ENCODE assay signal across 1 cellular context in the genomic region with DNA sequence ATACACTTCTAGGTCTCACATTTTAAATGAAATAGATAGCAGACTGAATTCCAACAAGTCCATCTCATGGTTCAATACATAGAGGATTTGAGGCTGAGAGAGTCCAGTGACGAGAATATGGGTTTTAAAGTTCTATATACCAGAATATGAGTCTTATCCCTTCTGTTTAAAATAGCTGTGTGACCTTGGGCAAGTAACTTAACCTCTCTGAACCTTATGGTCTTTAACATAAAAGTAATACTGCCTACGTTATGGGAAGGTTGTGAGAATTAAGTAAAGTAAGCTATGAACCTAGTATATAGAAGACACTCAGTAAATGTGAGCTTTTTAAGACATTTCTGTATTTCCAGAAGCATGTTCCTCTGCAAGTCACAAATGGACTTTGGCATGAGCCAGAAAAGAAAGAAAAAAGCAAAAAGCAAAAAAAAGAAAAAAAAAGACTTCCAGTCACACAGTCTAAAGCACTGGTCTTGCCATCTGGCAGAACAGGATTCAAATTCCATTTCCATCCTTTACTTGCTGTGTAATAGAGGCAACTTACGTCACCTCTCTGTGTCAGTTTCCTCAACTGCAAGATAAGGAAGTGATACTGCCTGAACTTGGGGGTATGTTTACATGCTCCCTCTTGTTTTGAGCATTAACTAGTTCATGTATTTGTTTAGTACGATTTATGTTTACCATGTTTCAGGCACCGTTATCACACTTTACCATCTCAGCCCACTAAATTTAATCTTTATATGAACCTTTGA.
A peak's percentile ranks its signal among the peaks of the same experiment; 100 is the strongest.
TF ChIP-seq lines count a peak whose summit lies in the region.

No MANE protein-coding gene starts in this region.

TF ChIP-seq in GM12878, 131 proteins besides CTCF, POLR2A, EP300 and RAD21 (continued from another document):
- TF ChIP-seq ZBED1 (IDR thresholded peaks at IDR 0.05; ENCODE audit: borderline replicate concordance), result no peak
- TF ChIP-seq RBBP5 (conservative IDR thresholded peaks at IDR 0.05), result no peak
- no peak for TF ChIP-seq ESRRA (IDR thresholded peaks at IDR 0.05; ENCODE audit: low read length)
- TF ChIP-seq CREM (IDR thresholded peaks at IDR 0.05; ENCODE audit: low read depth), result peak; percentile 54; the same call in 1 of the 2 replicates
- TF ChIP-seq, protein P1, sequence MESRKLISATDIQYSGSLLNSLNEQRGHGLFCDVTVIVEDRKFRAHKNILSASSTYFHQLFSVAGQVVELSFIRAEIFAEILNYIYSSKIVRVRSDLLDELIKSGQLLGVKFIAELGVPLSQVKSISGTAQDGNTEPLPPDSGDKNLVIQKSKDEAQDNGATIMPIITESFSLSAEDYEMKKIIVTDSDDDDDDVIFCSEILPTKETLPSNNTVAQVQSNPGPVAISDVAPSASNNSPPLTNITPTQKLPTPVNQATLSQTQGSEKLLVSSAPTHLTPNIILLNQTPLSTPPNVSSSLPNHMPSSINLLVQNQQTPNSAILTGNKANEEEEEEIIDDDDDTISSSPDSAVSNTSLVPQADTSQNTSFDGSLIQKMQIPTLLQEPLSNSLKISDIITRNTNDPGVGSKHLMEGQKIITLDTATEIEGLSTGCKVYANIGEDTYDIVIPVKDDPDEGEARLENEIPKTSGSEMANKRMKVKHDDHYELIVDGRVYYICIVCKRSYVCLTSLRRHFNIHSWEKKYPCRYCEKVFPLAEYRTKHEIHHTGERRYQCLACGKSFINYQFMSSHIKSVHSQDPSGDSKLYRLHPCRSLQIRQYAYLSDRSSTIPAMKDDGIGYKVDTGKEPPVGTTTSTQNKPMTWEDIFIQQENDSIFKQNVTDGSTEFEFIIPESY (IDR thresholded peaks at IDR 0.05), result no peak
- no peak for TF ChIP-seq ASH2L (IDR thresholded peaks at IDR 0.05; ENCODE audit: borderline replicate concordance, low read depth)
- no peak for TF ChIP-seq SRF (IDR thresholded peaks at IDR 0.05; ENCODE audit: low read depth in 2 of 2, low read length in 2 of 2)
- TF ChIP-seq RELA (IDR thresholded peaks at IDR 0.05; ENCODE audit: borderline replicate concordance, partially characterized antibody), result no peak
- TF ChIP-seq GABPA (IDR thresholded peaks at IDR 0.05; ENCODE audit: low read depth), result no peak
- TF ChIP-seq ZNF207 (IDR thresholded peaks at IDR 0.05; ENCODE audit: borderline replicate concordance), result no peak
- TF ChIP-seq, protein P2, sequence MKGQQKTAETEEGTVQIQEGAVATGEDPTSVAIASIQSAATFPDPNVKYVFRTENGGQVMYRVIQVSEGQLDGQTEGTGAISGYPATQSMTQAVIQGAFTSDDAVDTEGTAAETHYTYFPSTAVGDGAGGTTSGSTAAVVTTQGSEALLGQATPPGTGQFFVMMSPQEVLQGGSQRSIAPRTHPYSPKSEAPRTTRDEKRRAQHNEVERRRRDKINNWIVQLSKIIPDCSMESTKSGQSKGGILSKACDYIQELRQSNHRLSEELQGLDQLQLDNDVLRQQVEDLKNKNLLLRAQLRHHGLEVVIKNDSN (IDR thresholded peaks at IDR 0.05; ENCODE audit: borderline replicate concordance, extremely low read length, insufficient read depth, low read depth, low read length), result no peak
- peak; percentile 46; the same call in 1 of the 2 replicates for TF ChIP-seq EED (IDR thresholded peaks at IDR 0.05; ENCODE audit: low read depth)
- no peak for TF ChIP-seq SIN3A (IDR thresholded peaks at IDR 0.05; ENCODE audit: low read depth, low read length)
- TF ChIP-seq, protein P3, sequence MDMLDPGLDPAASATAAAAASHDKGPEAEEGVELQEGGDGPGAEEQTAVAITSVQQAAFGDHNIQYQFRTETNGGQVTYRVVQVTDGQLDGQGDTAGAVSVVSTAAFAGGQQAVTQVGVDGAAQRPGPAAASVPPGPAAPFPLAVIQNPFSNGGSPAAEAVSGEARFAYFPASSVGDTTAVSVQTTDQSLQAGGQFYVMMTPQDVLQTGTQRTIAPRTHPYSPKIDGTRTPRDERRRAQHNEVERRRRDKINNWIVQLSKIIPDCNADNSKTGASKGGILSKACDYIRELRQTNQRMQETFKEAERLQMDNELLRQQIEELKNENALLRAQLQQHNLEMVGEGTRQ (IDR thresholded peaks at IDR 0.05; ENCODE audit: borderline replicate concordance, low read depth, low read length), result no peak
- peak; percentile 72; the same call in 1 of the 2 replicates for TF ChIP-seq SPI1 (IDR thresholded peaks at IDR 0.05; ENCODE audit: borderline replicate concordance, insufficient read depth, low read depth, low read length)
- no peak for TF ChIP-seq ZNF274 (IDR thresholded peaks at IDR 0.05; ENCODE audit: insufficient read depth, insufficient read length)
- TF ChIP-seq CHD1 (IDR thresholded peaks at IDR 0.05; ENCODE audit: low read depth, low read length), result no peak
- TF ChIP-seq YBX1 (IDR thresholded peaks at IDR 0.05), result no peak
- no peak for TF ChIP-seq NRF1 (conservative IDR thresholded peaks at IDR 0.05; ENCODE audit: low read depth, low read length)
- TF ChIP-seq LARP7 (IDR thresholded peaks at IDR 0.05), result no peak
- no peak for TF ChIP-seq KDM1A (IDR thresholded peaks at IDR 0.05; ENCODE audit: borderline replicate concordance)
- TF ChIP-seq MXI1 (IDR thresholded peaks at IDR 0.05; ENCODE audit: low read depth, low read length), result no peak
- TF ChIP-seq CEBPB (IDR thresholded peaks at IDR 0.05; ENCODE audit: borderline replicate concordance in 1 of 2, low read depth in 2 of 2, low read length in 2 of 2), result no peak
- TF ChIP-seq, protein P4, sequence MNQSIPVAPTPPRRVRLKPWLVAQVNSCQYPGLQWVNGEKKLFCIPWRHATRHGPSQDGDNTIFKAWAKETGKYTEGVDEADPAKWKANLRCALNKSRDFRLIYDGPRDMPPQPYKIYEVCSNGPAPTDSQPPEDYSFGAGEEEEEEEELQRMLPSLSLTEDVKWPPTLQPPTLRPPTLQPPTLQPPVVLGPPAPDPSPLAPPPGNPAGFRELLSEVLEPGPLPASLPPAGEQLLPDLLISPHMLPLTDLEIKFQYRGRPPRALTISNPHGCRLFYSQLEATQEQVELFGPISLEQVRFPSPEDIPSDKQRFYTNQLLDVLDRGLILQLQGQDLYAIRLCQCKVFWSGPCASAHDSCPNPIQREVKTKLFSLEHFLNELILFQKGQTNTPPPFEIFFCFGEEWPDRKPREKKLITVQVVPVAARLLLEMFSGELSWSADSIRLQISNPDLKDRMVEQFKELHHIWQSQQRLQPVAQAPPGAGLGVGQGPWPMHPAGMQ (IDR thresholded peaks at IDR 0.05; ENCODE audit: borderline replicate concordance), result no peak
- no peak for TF ChIP-seq NFYA (IDR thresholded peaks at IDR 0.05; ENCODE audit: borderline replicate concordance, low read depth, low read length)
- TF ChIP-seq, protein P5, sequence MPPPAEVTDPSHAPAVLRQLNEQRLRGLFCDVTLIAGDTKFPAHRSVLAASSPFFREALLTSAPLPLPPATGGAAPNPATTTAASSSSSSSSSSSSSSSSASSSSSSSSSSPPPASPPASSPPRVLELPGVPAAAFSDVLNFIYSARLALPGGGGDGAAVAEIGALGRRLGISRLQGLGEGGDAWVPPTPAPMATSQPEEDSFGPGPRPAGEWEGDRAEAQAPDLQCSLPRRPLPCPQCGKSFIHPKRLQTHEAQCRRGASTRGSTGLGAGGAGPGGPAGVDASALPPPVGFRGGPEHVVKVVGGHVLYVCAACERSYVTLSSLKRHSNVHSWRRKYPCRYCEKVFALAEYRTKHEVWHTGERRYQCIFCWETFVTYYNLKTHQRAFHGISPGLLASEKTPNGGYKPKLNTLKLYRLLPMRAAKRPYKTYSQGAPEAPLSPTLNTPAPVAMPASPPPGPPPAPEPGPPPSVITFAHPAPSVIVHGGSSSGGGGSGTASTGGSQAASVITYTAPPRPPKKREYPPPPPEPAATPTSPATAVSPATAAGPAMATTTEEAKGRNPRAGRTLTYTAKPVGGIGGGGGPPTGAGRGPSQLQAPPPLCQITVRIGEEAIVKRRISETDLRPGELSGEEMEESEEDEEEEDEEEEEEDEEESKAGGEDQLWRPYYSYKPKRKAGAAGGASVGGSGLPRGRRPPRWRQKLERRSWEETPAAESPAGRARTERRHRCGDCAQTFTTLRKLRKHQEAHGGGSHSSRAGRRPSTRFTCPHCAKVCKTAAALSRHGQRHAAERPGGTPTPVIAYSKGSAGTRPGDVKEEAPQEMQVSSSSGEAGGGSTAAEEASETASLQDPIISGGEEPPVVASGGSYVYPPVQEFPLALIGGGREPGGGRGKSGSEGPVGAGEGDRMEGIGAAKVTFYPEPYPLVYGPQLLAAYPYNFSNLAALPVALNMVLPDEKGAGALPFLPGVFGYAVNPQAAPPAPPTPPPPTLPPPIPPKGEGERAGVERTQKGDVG (CRISPR knock-in tag; IDR thresholded peaks at IDR 0.05), result no peak
- TF ChIP-seq, protein P6, sequence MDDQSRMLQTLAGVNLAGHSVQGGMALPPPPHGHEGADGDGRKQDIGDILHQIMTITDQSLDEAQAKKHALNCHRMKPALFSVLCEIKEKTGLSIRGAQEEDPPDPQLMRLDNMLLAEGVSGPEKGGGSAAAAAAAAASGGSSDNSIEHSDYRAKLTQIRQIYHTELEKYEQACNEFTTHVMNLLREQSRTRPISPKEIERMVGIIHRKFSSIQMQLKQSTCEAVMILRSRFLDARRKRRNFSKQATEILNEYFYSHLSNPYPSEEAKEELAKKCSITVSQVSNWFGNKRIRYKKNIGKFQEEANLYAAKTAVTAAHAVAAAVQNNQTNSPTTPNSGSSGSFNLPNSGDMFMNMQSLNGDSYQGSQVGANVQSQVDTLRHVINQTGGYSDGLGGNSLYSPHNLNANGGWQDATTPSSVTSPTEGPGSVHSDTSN (IDR thresholded peaks at IDR 0.05; ENCODE audit: insufficient replicate concordance, low read depth, low read length), result no peak
TF ChIP-seq in GM12878: peak in this region for 5.
